30 cellular contexts compared by ENCODE assay signal in genomic region chr2:73334045-73334444, GRCh38. TPM values are rescaled to one million over a fixed set of nuclear protein-coding genes. Genes with fewer than 3 reads are reported as not detected.
"Had no signal": no experiment of that assay in that cellular context is flagged by ENCODE, and none has a peak within 500 bp of the region (broad histone marks: within the 10 kb centered on the region; RNA-seq: fewer than 3 reads in every experiment).

No MANE protein-coding gene starts in this region.

- H3K4me1 ChIP-seq: body of pancreas, breast epithelium had no signal

- H3K27me3 ChIP-seq: body of pancreas, brain microvascular endothelial cell, breast epithelium had no signal

- DNase-seq: activated B cell treated with CpG ODN at 0.5 μM for 24 hours; activated CD4-positive, alpha-beta memory T cell treated with anti-CD3 and anti-CD28 coated beads for 36 hours; activated CD4-positive, alpha-beta T cell treated with anti-CD3 and anti-CD28 coated beads for 4 hours; activated CD4-positive, alpha-beta T cell treated with anti-CD3 and anti-CD28 coated beads, Interleukin-2, amount 50 U/mL, for 1 hour; activated CD4-positive, alpha-beta T cell treated with anti-CD3 and anti-CD28 coated beads, Interleukin-2, amount 50 U/mL, for 4 hours; activated CD4-positive, CD25-positive, alpha-beta regulatory T cell treated with anti-CD3 and anti-CD28 coated beads, Interleukin-2, amount 50 U/mL, for 72 hours; activated CD8-positive, alpha-beta memory T cell treated with anti-CD3 and anti-CD28 coated beads, Interleukin-2, amount 10 ng/mL, durations not matched to agents 7 days and 5 days; activated CD8-positive, alpha-beta memory T cell treated with anti-CD3 and anti-CD28 coated beads, Interleukin-2, amount 50 U/mL, for 48 hours; activated CD8-positive, alpha-beta T cell treated with anti-CD3 and anti-CD28 coated beads for 36 hours; activated effector memory CD4-positive, alpha-beta T cell treated with Interleukin-2 at 50 U/mL for 16 hours; activated gamma-delta T cell; activated naive CD4-positive, alpha-beta T cell treated with anti-CD3 and anti-CD28 coated beads, Interleukin-2, amount 10 ng/mL, durations not matched to agents 7 days and 5 days; activated naive CD4-positive, alpha-beta T cell treated with Interleukin-2 at 50 U/mL for 16 hours; activated naive CD8-positive, alpha-beta T cell treated with anti-CD3 and anti-CD28 coated beads, Interleukin-2, amount 10 ng/mL, durations not matched to agents 7 days and 5 days; activated naive CD8-positive, alpha-beta T cell treated with anti-CD3 and anti-CD28 coated beads, Interleukin-2, amount 50 U/mL, for 24 hours; activated T-cell treated with anti-CD3 and anti-CD28 coated beads, Interleukin-2, amount 50 U/mL, for 24 hours; activated T-cell treated with anti-CD3 and anti-CD28 coated beads, Interleukin-2, amount 50 U/mL, for 48 hours; amygdala; aorta; body of pancreas; brain microvascular endothelial cell; central memory CD4-positive, alpha-beta T cell; T-helper 2 cell; T-helper 9 cell had no signal

- ATAC-seq: activated CD8-positive, alpha-beta memory T cell treated with anti-CD3 and anti-CD28 coated beads, Interleukin-2, amount 10 ng/mL, durations not matched to agents 7 days and 5 days; activated CD8-positive, alpha-beta T cell treated with anti-CD3 and anti-CD28 coated beads for 36 hours; activated naive CD8-positive, alpha-beta T cell treated with anti-CD3 and anti-CD28 coated beads, Interleukin-2, amount 50 U/mL, for 24 hours; body of pancreas had no signal

- H3K36me3 ChIP-seq: brain microvascular endothelial cell, breast epithelium had no signal

- FAIRE-seq: astrocyte, colon, TTC549 had no signal

- H3K9me3 ChIP-seq: body of pancreas had no signal

- H3K27ac ChIP-seq: body of pancreas, brain microvascular endothelial cell, breast epithelium, VCaP had no signal

- H3K4me3 ChIP-seq: body of pancreas, breast epithelium had no signal

RNA-seq across cellular contexts. Expression of gene EGR4, which starts 40.7 kb away (rescaled TPM):
- total RNA-seq: activated B cell treated with CpG ODN at 0.5 μM for 24 hours; activated naive CD8-positive, alpha-beta T cell treated with anti-CD3 and anti-CD28 coated beads, Interleukin-2, amount 10 ng/mL, durations not matched to agents 7 days and 5 days; aorta; astrocyte; body of pancreas; breast epithelium; cardiac septum had no signal
- polyA plus RNA-seq: aorta had no signal
